In genomic region chr1:18535391-18536210, GRCh38 we compare ENCODE assay signal across 14 cellular contexts. TPM values are rescaled to one million over a fixed set of nuclear protein-coding genes. Genes with fewer than 3 reads are reported as not detected.
DNase-seq lines count a peak whose midpoint lies in the region; TF ChIP-seq lines count a peak whose summit lies in the region.
"Had no signal": no experiment of that assay in that cellular context is flagged by ENCODE, and none has a peak within 500 bp of the region (broad histone marks: within the 10 kb centered on the region; RNA-seq: fewer than 3 reads in every experiment).

No MANE protein-coding gene starts in this region.

- H3K36me3 ChIP-seq in HEK293 (ENCODE audit: control insufficient read depth in 2 of 2, insufficient read depth in 1 of 2, low read length in 2 of 2), result no peaks in the 10 kb centered on the region
- H3K36me3 ChIP-seq in prostate gland, result no peaks in the 10 kb centered on the region
- H3K36me3 ChIP-seq: BLaER1 treated with 17β-estradiol and CSF1 and Interleukin-3, amounts not matched to agents 10 nM and 100 nM; cardiac muscle cell had no signal

- CTCF ChIA-PET in HEK293 (lab: Yijun Ruan, JAX), result interaction anchor here (0.8 kb wide), 1 partner anchor 25 kb away, joined by 3 read pairs; no protein-coding TSS in a partner anchor

- no peak overlapping the region for H3K27ac ChIP-seq in HEK293 (ENCODE audit: extremely low read depth, low read depth, low read length)
- no peak overlapping the region for H3K27ac ChIP-seq in prostate gland
- H3K27ac ChIP-seq: BLaER1 treated with 17β-estradiol and CSF1 and Interleukin-3, amounts not matched to agents 10 nM and 100 nM; cardiac muscle cell had no signal

- DNase-seq in NCI-H2029 treated with DMSO at 0.1 percent for 48 hours (lab: John Stamatoyannopoulos, UW) (peak; percentile 75), cerebellum (ENCODE audit: low spot score) (peak; percentile 58), prostate gland (ENCODE audit: low spot score) (peak; percentile 71), globus pallidus (ENCODE audit: low spot score) (no peak), GM03348 (ENCODE audit: low spot score) (no peak), NCI-H1048 (lab: John Stamatoyannopoulos, UW) (no peak)
- DNase-seq: activated B cell treated with CpG ODN at 0.5 μM for 24 hours, kidney, NCI-H1694 had no signal

- 56% methylated on average over 14 of the region's 14 CpGs for WGBS in prostate gland

- TF ChIP-seq CTCF in HEK293 (tag by site-specific recombination; IDR thresholded peaks at IDR 0.05) (no peak), prostate gland (IDR thresholded peaks at IDR 0.05) (no peak)

- H3K4me3 ChIP-seq in HEK293 (ENCODE audit: low read depth, low read length), result no peak overlapping the region
- no peak overlapping the region for H3K4me3 ChIP-seq in prostate gland
- H3K4me3 ChIP-seq: BLaER1 treated with 17β-estradiol and CSF1 and Interleukin-3, amounts not matched to agents 10 nM and 100 nM; cardiac muscle cell had no signal

- H3K27me3 ChIP-seq in prostate gland (replicated peaks; ENCODE audit: insufficient read depth), result no peaks in the 10 kb centered on the region
- H3K27me3 ChIP-seq: BLaER1 treated with 17β-estradiol and CSF1 and Interleukin-3, amounts not matched to agents 10 nM and 100 nM; cardiac muscle cell had no signal

- TF ChIP-seq POLR2A in prostate gland (IDR thresholded peaks at IDR 0.05), result no peak

- H3K9me3 ChIP-seq in HEK293 (ENCODE audit: control insufficient read depth, insufficient read depth, low read depth, low read length) (no peaks in the 10 kb centered on the region), prostate gland (no peaks in the 10 kb centered on the region)
- H3K9me3 ChIP-seq: BLaER1 treated with 17β-estradiol and CSF1 and Interleukin-3, amounts not matched to agents 10 nM and 100 nM had no signal

- no peaks in the 10 kb centered on the region for H3K4me1 ChIP-seq in HEK293 (ENCODE audit: control insufficient read depth, insufficient read depth, low read length)
- no peaks in the 10 kb centered on the region for H3K4me1 ChIP-seq in prostate gland (replicated peaks)

- POLR2A ChIA-PET in HEK293 (lab: Yijun Ruan, JAX), result no interaction called here

- intact Hi-C loops in prostate gland (cut with DNase I), result no loop called here

TF ChIP-seq in HEK293, 187 proteins besides CTCF, POLR2A, EP300 and RAD21:
- TF ChIP-seq ZNF214 (tag by site-specific recombination; IDR thresholded peaks at IDR 0.05; ENCODE audit: borderline replicate concordance) (no peak), ZNF639 (tag by site-specific recombination; IDR thresholded peaks at IDR 0.05) (no peak), ZNF677 (tag by site-specific recombination; IDR thresholded peaks at IDR 0.05) (no peak), ZNF223 (tag by site-specific recombination; IDR thresholded peaks at IDR 0.05) (no peak), GLIS1 (tag by site-specific recombination; IDR thresholded peaks at IDR 0.05) (0 out of 2 replicates have a peak, but pooled peaks have one; percentile 17), HIC1 (tag by site-specific recombination; IDR thresholded peaks at IDR 0.05) (no peak), EGR2 (tag by site-specific recombination; IDR thresholded peaks at IDR 0.05; ENCODE audit: low read depth) (no peak)

RNA-seq across cellular contexts. Expression of gene KLHDC7A, which starts 54.9 kb away (rescaled TPM):
- not detected for total RNA-seq in cerebellum
- under 1 TPM; 0.34 to 0.36 TPM for total RNA-seq in prostate gland
- total RNA-seq: activated B cell treated with CpG ODN at 0.5 μM for 24 hours; activated naive CD4-positive, alpha-beta T cell treated with anti-CD3 and anti-CD28 coated beads, Interleukin-2, amount 50 U/mL, for 72 hours; cardiac muscle cell; glomerular endothelial cell had no signal

Comparison
In these comparisons a context has a peak if more than half of its experiments do, and no peak if none do; other contexts are left out.
1. DNase-seq: peak in NCI-H2029 treated with DMSO at 0.1 percent for 48 hours (single experiment), cerebellum (single experiment) and prostate gland (single experiment); none in globus pallidus (single experiment), GM03348 (single experiment) and NCI-H1048 (single experiment).